In genomic region chr14:100851946-100852620, GRCh38 we compare ENCODE assay signal across 22 cellular contexts. TPM values are rescaled to one million over a fixed set of nuclear protein-coding genes. Genes with fewer than 3 reads are reported as not detected.
"Had no signal": no experiment of that assay in that cellular context is flagged by ENCODE, and none has a peak within 500 bp of the region (broad histone marks: within the 10 kb centered on the region; RNA-seq: fewer than 3 reads in every experiment).

No MANE protein-coding gene starts in this region.

- H3K9me3 ChIP-seq: body of pancreas, heart left ventricle, ovary had no signal

- H3K4me1 ChIP-seq: body of pancreas, foreskin keratinocyte had no signal

- H3K27me3 ChIP-seq: body of pancreas, foreskin keratinocyte, heart left ventricle, ovary had no signal

- H3K27ac Mint-ChIP-seq: activated CD4-positive, alpha-beta memory T cell treated with anti-CD3 and anti-CD28 coated beads for 36 hours; activated CD4-positive, alpha-beta T cell treated with anti-CD3 and anti-CD28 coated beads for 36 hours; activated CD8-positive, alpha-beta memory T cell treated with anti-CD3 and anti-CD28 coated beads, Interleukin-2, amount 10 ng/mL, durations not matched to agents 7 days and 5 days; activated naive CD4-positive, alpha-beta T cell treated with anti-CD3 and anti-CD28 coated beads, Interleukin-2, amount 50 U/mL, for 24 hours; type B pancreatic cell had no signal

- FAIRE-seq: endothelial cell of umbilical vein had no signal

- H3K36me3 ChIP-seq: heart left ventricle, ovary had no signal

- H3K4me1 Mint-ChIP-seq: activated CD4-positive, alpha-beta T cell treated with anti-CD3 and anti-CD28 coated beads for 36 hours; activated CD8-positive, alpha-beta memory T cell treated with anti-CD3 and anti-CD28 coated beads, Interleukin-2, amount 10 ng/mL, durations not matched to agents 7 days and 5 days; activated naive CD4-positive, alpha-beta T cell treated with anti-CD3 and anti-CD28 coated beads, Interleukin-2, amount 50 U/mL, for 24 hours had no signal

- DNase-seq: activated CD4-positive, alpha-beta memory T cell treated with anti-CD3 and anti-CD28 coated beads for 36 hours; activated CD4-positive, alpha-beta T cell treated with anti-CD3 and anti-CD28 coated beads for 36 hours; activated CD8-positive, alpha-beta memory T cell treated with anti-CD3 and anti-CD28 coated beads, Interleukin-2, amount 10 ng/mL, durations not matched to agents 7 days and 5 days; activated effector memory CD4-positive, alpha-beta T cell treated with Interleukin-2 at 50 U/mL for 16 hours; activated T-cell treated with anti-CD3 and anti-CD28 coated beads, Interleukin-2, amount 50 U/mL, for 1 hour; body of pancreas; central memory CD4-positive, alpha-beta T cell; effector CD8-positive, alpha-beta T cell; foreskin keratinocyte; midbrain; stimulated activated CD4-positive, alpha-beta T cell treated with anti-CD3 and anti-CD28 coated beads, Interleukin-4, amount 100 ng/mL, for 4 hours; stimulated activated CD8-positive, alpha-beta memory T cell treated with anti-CD3 and anti-CD28 coated beads, Interleukin-4, amount 100 ng/mL, for 48 hours; stimulated activated naive CD8-positive, alpha-beta T cell treated with anti-CD3 and anti-CD28 coated beads, Interleukin-15, Interleukin-2, amounts not matched to agents 100 U/mL and 50 U/mL, for 24 hours; T-helper 2 cell had no signal

- H3K4me3 Mint-ChIP-seq: activated CD4-positive, alpha-beta memory T cell treated with anti-CD3 and anti-CD28 coated beads for 36 hours; activated CD4-positive, alpha-beta T cell treated with anti-CD3 and anti-CD28 coated beads for 36 hours; activated CD8-positive, alpha-beta memory T cell treated with anti-CD3 and anti-CD28 coated beads, Interleukin-2, amount 10 ng/mL, durations not matched to agents 7 days and 5 days; activated naive CD4-positive, alpha-beta T cell treated with anti-CD3 and anti-CD28 coated beads, Interleukin-2, amount 50 U/mL, for 24 hours; neural crest cell; type B pancreatic cell had no signal

- H3K9me3 Mint-ChIP-seq: activated CD4-positive, alpha-beta memory T cell treated with anti-CD3 and anti-CD28 coated beads for 36 hours; activated naive CD4-positive, alpha-beta T cell treated with anti-CD3 and anti-CD28 coated beads, Interleukin-2, amount 50 U/mL, for 24 hours; neural crest cell; type B pancreatic cell had no signal

- H3K4me3 ChIP-seq: body of pancreas, heart left ventricle, ovary had no signal

- H3K36me3 Mint-ChIP-seq: activated CD4-positive, alpha-beta memory T cell treated with anti-CD3 and anti-CD28 coated beads for 36 hours; activated CD8-positive, alpha-beta memory T cell treated with anti-CD3 and anti-CD28 coated beads, Interleukin-2, amount 10 ng/mL, durations not matched to agents 7 days and 5 days; activated naive CD4-positive, alpha-beta T cell treated with anti-CD3 and anti-CD28 coated beads, Interleukin-2, amount 50 U/mL, for 24 hours; type B pancreatic cell had no signal

- H3K27me3 Mint-ChIP-seq: activated CD4-positive, alpha-beta memory T cell treated with anti-CD3 and anti-CD28 coated beads for 36 hours; activated CD4-positive, alpha-beta T cell treated with anti-CD3 and anti-CD28 coated beads for 36 hours; activated CD8-positive, alpha-beta memory T cell treated with anti-CD3 and anti-CD28 coated beads, Interleukin-2, amount 10 ng/mL, durations not matched to agents 7 days and 5 days; activated naive CD4-positive, alpha-beta T cell treated with anti-CD3 and anti-CD28 coated beads, Interleukin-2, amount 50 U/mL, for 24 hours had no signal

- H3K27ac ChIP-seq: body of pancreas, foreskin keratinocyte, heart left ventricle, ovary had no signal

RNA-seq across cellular contexts. Expression of gene MEG3, which starts 26.2 kb away (rescaled TPM):
- total RNA-seq: activated CD4-positive, alpha-beta memory T cell treated with anti-CD3 and anti-CD28 coated beads for 36 hours; activated CD4-positive, alpha-beta T cell treated with anti-CD3 and anti-CD28 coated beads for 36 hours; activated CD8-positive, alpha-beta memory T cell treated with anti-CD3 and anti-CD28 coated beads, Interleukin-2, amount 10 ng/mL, durations not matched to agents 7 days and 5 days had no signal

RNA-seq across cellular contexts. Expression of gene RTL1, which starts 51.4 kb away (rescaled TPM):
- total RNA-seq: activated CD4-positive, alpha-beta memory T cell treated with anti-CD3 and anti-CD28 coated beads for 36 hours; activated CD4-positive, alpha-beta T cell treated with anti-CD3 and anti-CD28 coated beads for 36 hours; activated CD8-positive, alpha-beta memory T cell treated with anti-CD3 and anti-CD28 coated beads, Interleukin-2, amount 10 ng/mL, durations not matched to agents 7 days and 5 days; endothelial cell of umbilical vein; foreskin keratinocyte; heart left ventricle; lung microvascular endothelial cell; renal cortical epithelial cell had no signal
- polyA plus RNA-seq: endothelial cell of umbilical vein, foreskin keratinocyte, heart left ventricle had no signal
